2 cellular contexts compared by ENCODE assay signal in genomic region chr12:3043406-3043805, GRCh38.
TF ChIP-seq lines count a peak whose summit lies in the region.

No MANE protein-coding gene starts in this region.

TF ChIP-seq in GM23338, 12 proteins besides CTCF, POLR2A, EP300 and RAD21:
- no peak for TF ChIP-seq ZNF114 (CRISPR knock-in tag; IDR thresholded peaks at IDR 0.05)
TF ChIP-seq in GM23338: peak in this region for 0.

TF ChIP-seq in H1, 55 proteins besides CTCF, POLR2A, EP300 and RAD21:
- no peak for TF ChIP-seq SIN3A (conservative IDR thresholded peaks at IDR 0.05 in 1 of 2, IDR thresholded peaks at IDR 0.05 in 1 of 2; ENCODE audit: low read depth in 1 of 2, low read length in 2 of 2)
